ENCODE assay signal across 8 cellular contexts in genomic region chr21:46227811-46228344, GRCh38. TPM values are rescaled to one million over a fixed set of nuclear protein-coding genes. Genes with fewer than 3 reads are reported as not detected.
DNase-seq lines count a peak whose midpoint lies in the region; ATAC-seq and TF ChIP-seq lines count a peak whose summit lies in the region.

No MANE protein-coding gene starts in this region.

- peaks cover 71% of the 10 kb centered on the region for H3K79me2 ChIP-seq in hepatocyte
- H3K79me2 ChIP-seq in smooth muscle cell (ENCODE audit: low read depth) = peaks cover 42% of the 10 kb centered on the region

- peak overlapping the region; percentile 84 for H3K9ac ChIP-seq in smooth muscle cell (ENCODE audit: low read depth)

- TF ChIP-seq CTCF in hepatocyte (IDR thresholded peaks at IDR 0.05; ENCODE audit: poor library complexity) (no peak), smooth muscle cell (IDR thresholded peaks at IDR 0.05; ENCODE audit: borderline replicate concordance, insufficient read depth, poor library complexity, severe bottlenecking) (no peak)

- H3K4me2 ChIP-seq in hepatocyte (peak overlapping the region; percentile 90), smooth muscle cell (peak overlapping the region; percentile 99)

- H3K36me3 ChIP-seq in hepatocyte (replicated peaks; ENCODE audit: insufficient read depth, low read depth) (no peaks in the 10 kb centered on the region), smooth muscle cell (ENCODE audit: low read depth) (no peaks in the 10 kb centered on the region)

- peak overlapping the region; percentile 66 for H3K27ac Mint-ChIP-seq in activated CD8-positive, alpha-beta T cell treated with anti-CD3 and anti-CD28 coated beads, Interleukin-2, amount 10 ng/mL, durations not matched to agents 7 days and 5 days

- H3F3A ChIP-seq in smooth muscle cell (ENCODE audit: low read depth) = peaks cover 5% of the 10 kb centered on the region

- H3K27me3 Mint-ChIP-seq in activated CD8-positive, alpha-beta T cell treated with anti-CD3 and anti-CD28 coated beads, Interleukin-2, amount 10 ng/mL, durations not matched to agents 7 days and 5 days (ENCODE audit: low read depth) = no peaks in the 10 kb centered on the region

- CTCF ChIA-PET in activated CD8-positive, alpha-beta T cell treated with anti-CD3 and anti-CD28 coated beads, Interleukin-2, amount 10 ng/mL, durations not matched to agents 7 days and 5 days (lab: Charles Lee) = interaction anchor here (0.9 to 1.5 kb wide), 2 partner anchors 9 to 26 kb away, joined by 3 to 4 read pairs; no protein-coding TSS in a partner anchor

- H3K4me1 Mint-ChIP-seq in activated CD8-positive, alpha-beta T cell treated with anti-CD3 and anti-CD28 coated beads, Interleukin-2, amount 10 ng/mL, durations not matched to agents 7 days and 5 days (ENCODE audit: low read depth) = peaks cover 52% of the 10 kb centered on the region

- H3K4me3 ChIP-seq in hepatocyte = peak overlapping the region; percentile 84
- H3K4me3 ChIP-seq in smooth muscle cell = peak overlapping the region; percentile 92

- peaks cover 13% of the 10 kb centered on the region for H3K4me1 ChIP-seq in hepatocyte (ENCODE audit: insufficient read depth)
- no peaks in the 10 kb centered on the region for H3K4me1 ChIP-seq in smooth muscle cell (ENCODE audit: low read depth)

- POLR2A ChIA-PET in activated CD8-positive, alpha-beta T cell treated with anti-CD3 and anti-CD28 coated beads, Interleukin-2, amount 10 ng/mL, durations not matched to agents 7 days and 5 days (lab: Charles Lee) = no interaction called here

- H4K20me1 ChIP-seq in hepatocyte (ENCODE audit: insufficient read depth, poor library complexity, severe bottlenecking) = peaks cover 45% of the 10 kb centered on the region
- H4K20me1 ChIP-seq in smooth muscle cell (ENCODE audit: low read depth) = peaks cover 36% of the 10 kb centered on the region

- H2AFZ ChIP-seq in hepatocyte (peak overlapping the region; percentile 50), smooth muscle cell (ENCODE audit: low read depth) (peak overlapping the region; percentile 2)

- H3K36me3 Mint-ChIP-seq in activated CD8-positive, alpha-beta T cell treated with anti-CD3 and anti-CD28 coated beads, Interleukin-2, amount 10 ng/mL, durations not matched to agents 7 days and 5 days (ENCODE audit: low read depth) = peaks cover 48% of the 10 kb centered on the region

- H3K9me3 Mint-ChIP-seq in activated CD8-positive, alpha-beta T cell treated with anti-CD3 and anti-CD28 coated beads, Interleukin-2, amount 10 ng/mL, durations not matched to agents 7 days and 5 days (ENCODE audit: insufficient read depth) = no peaks in the 10 kb centered on the region

- H3K9me3 ChIP-seq in hepatocyte (ENCODE audit: low read depth) (no peaks in the 10 kb centered on the region), smooth muscle cell (replicated peaks; ENCODE audit: low read depth) (no peaks in the 10 kb centered on the region)

- 2% methylated on average over 20 of the region's 20 CpGs for WGBS in hepatocyte (ENCODE audit: low lambda C conversion rate, missing lambda C conversion rate)
- WGBS in smooth muscle cell (ENCODE audit: low lambda C conversion rate) = 2% methylated on average over 20 of the region's 20 CpGs

- no peaks in the 10 kb centered on the region for H3K9me2 ChIP-seq in hepatocyte (replicated peaks; ENCODE audit: insufficient read depth)

- no peaks in the 10 kb centered on the region for H3K27me3 ChIP-seq in hepatocyte
- H3K27me3 ChIP-seq in smooth muscle cell (ENCODE audit: low read depth) = no peaks in the 10 kb centered on the region

- H3K27ac ChIP-seq in hepatocyte (peak overlapping the region; percentile 90), smooth muscle cell (ENCODE audit: low read depth) (peak overlapping the region; percentile 68)

- ATAC-seq in activated CD8-positive, alpha-beta T cell treated with anti-CD3 and anti-CD28 coated beads, Interleukin-2, amount 10 ng/mL, durations not matched to agents 7 days and 5 days = no peak
- ATAC-seq in HG02588 (IDR thresholded peaks at IDR 0.05; ENCODE audit: unreplicated experiment) (no peak), HG02678 (IDR thresholded peaks at IDR 0.05; ENCODE audit: unreplicated experiment) (no peak)

- DNase-seq in NCI-H1417 (lab: John Stamatoyannopoulos, UW) (peak in 2 of 3 experiments; percentile 33 to 59), NCI-H1417 treated with DMSO at 0.1 percent for 48 hours (lab: John Stamatoyannopoulos, UW) (no peak), hepatocyte (ENCODE audit: low spot score) (peak; percentile 38), smooth muscle cell (lab: John Stamatoyannopoulos, UW; ENCODE audit: unreplicated experiment) (no peak), NCI-H1694 treated with DMSO at 0.1 percent for 48 hours (lab: John Stamatoyannopoulos, UW) (no peak)
- no peak for DNase-seq in activated CD8-positive, alpha-beta T cell treated with anti-CD3 and anti-CD28 coated beads, Interleukin-2, amount 10 ng/mL, durations not matched to agents 7 days and 5 days

- peak overlapping the region; percentile 86 for H3K4me3 Mint-ChIP-seq in activated CD8-positive, alpha-beta T cell treated with anti-CD3 and anti-CD28 coated beads, Interleukin-2, amount 10 ng/mL, durations not matched to agents 7 days and 5 days

RNA-seq across cellular contexts. Expression of gene LSS, which starts 0.7 kb away (rescaled TPM):
- total RNA-seq in activated CD8-positive, alpha-beta T cell treated with anti-CD3 and anti-CD28 coated beads, Interleukin-2, amount 10 ng/mL, durations not matched to agents 7 days and 5 days = 10 to 100 TPM; 72.1 to 76.1 TPM
- total RNA-seq in hepatocyte (122 and 146 TPM in 2 replicates), smooth muscle cell (33.2 and 37.7 TPM in 2 replicates)
- polyA plus RNA-seq in hepatocyte (131 TPM in 2 replicates), smooth muscle cell (21.8 and 32.5 TPM in 2 replicates)

RNA-seq across cellular contexts. Expression of gene SPATC1L, which starts 43.6 kb away (rescaled TPM):
- 10 to 100 TPM; 14.4 to 17.5 TPM for total RNA-seq in activated CD8-positive, alpha-beta T cell treated with anti-CD3 and anti-CD28 coated beads, Interleukin-2, amount 10 ng/mL, durations not matched to agents 7 days and 5 days
- total RNA-seq in hepatocyte (8.3 and 10.1 TPM in 2 replicates), smooth muscle cell (6.4 and 10.5 TPM in 2 replicates)
- polyA plus RNA-seq in hepatocyte (24.2 and 29.9 TPM in 2 replicates), smooth muscle cell (36.5 and 40.2 TPM in 2 replicates)

RNA-seq across cellular contexts. Expression of gene MCM3AP, which starts 57.5 kb away (rescaled TPM):
- 100 to 1,000 TPM; 106 to 113 TPM for total RNA-seq in activated CD8-positive, alpha-beta T cell treated with anti-CD3 and anti-CD28 coated beads, Interleukin-2, amount 10 ng/mL, durations not matched to agents 7 days and 5 days
- 52.5 and 64.8 TPM in 2 replicates for total RNA-seq in hepatocyte
- polyA plus RNA-seq in hepatocyte = 29.1 and 35.4 TPM in 2 replicates
- total RNA-seq in smooth muscle cell = 51.5 and 61.6 TPM in 2 replicates
- polyA plus RNA-seq in smooth muscle cell = 38.4 and 39.2 TPM in 2 replicates

RNA-seq across cellular contexts. Expression of gene YBEY, which starts 58.3 kb away (rescaled TPM):
- total RNA-seq in activated CD8-positive, alpha-beta T cell treated with anti-CD3 and anti-CD28 coated beads, Interleukin-2, amount 10 ng/mL, durations not matched to agents 7 days and 5 days = 10 to 100 TPM; 13.4 to 15.2 TPM
- total RNA-seq in hepatocyte (21.8 and 25.4 TPM in 2 replicates), smooth muscle cell (20.3 and 31.1 TPM in 2 replicates)
- polyA plus RNA-seq in hepatocyte (13.9 and 19.9 TPM in 2 replicates), smooth muscle cell (22.0 and 24.1 TPM in 2 replicates)

Comparison
In these comparisons a context has a peak if more than half of its experiments do, and no peak if none do; other contexts are left out.
1. DNase-seq: peak in NCI-H1417 (2 of 3) and hepatocyte (single experiment); none in NCI-H1417 treated with DMSO at 0.1 percent for 48 hours (single experiment), activated CD8-positive, alpha-beta T cell treated with anti-CD3 and anti-CD28 coated beads, Interleukin-2, amount 10 ng/mL, durations not matched to agents 7 days and 5 days (single experiment), smooth muscle cell (single experiment) and NCI-H1694 treated with DMSO at 0.1 percent for 48 hours (single experiment).